Comparison of ENCODE assay signal across 2 cellular contexts in the genomic region with DNA sequence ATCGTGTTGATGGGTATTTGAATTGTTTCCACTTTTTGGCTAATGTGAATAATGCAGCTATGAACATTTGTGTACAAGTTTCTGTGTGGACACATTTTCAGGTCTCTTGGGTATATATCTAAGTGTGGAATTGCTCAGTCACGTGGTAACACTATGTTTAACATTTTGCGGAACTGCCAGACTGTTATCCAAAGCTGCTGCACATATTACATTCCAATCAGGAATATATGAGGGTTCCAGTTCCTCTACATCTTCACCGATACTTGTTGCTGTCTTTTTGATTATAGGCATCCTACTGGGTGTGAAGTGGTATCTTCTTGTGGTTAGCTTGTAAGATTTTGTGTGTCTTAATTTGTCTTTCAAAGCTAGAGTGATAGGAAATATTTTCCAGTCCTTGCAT.
TF ChIP-seq lines count a peak whose summit lies in the region.

No MANE protein-coding gene starts in this region.

TF ChIP-seq in A549, 52 proteins besides CTCF, POLR2A, EP300 and RAD21:
- TF ChIP-seq CBX2 (IDR thresholded peaks at IDR 0.05; ENCODE audit: borderline replicate concordance, low read depth) (no peak), RNF2 (IDR thresholded peaks at IDR 0.05; ENCODE audit: borderline replicate concordance, low read depth) (no peak), FOSL2 (IDR thresholded peaks at IDR 0.05) (no peak), FOSL2 (CRISPR knock-in tag; IDR thresholded peaks at IDR 0.05) (no peak), JUN (IDR thresholded peaks at IDR 0.05) (no peak), HEYL (CRISPR knock-in tag; IDR thresholded peaks at IDR 0.05) (no peak), GATA3 (IDR thresholded peaks at IDR 0.05; ENCODE audit: borderline replicate concordance) (no peak), NPAS2 (CRISPR knock-in tag; IDR thresholded peaks at IDR 0.05; ENCODE audit: borderline replicate concordance) (no peak)
- TF ChIP-seq, protein P1, sequence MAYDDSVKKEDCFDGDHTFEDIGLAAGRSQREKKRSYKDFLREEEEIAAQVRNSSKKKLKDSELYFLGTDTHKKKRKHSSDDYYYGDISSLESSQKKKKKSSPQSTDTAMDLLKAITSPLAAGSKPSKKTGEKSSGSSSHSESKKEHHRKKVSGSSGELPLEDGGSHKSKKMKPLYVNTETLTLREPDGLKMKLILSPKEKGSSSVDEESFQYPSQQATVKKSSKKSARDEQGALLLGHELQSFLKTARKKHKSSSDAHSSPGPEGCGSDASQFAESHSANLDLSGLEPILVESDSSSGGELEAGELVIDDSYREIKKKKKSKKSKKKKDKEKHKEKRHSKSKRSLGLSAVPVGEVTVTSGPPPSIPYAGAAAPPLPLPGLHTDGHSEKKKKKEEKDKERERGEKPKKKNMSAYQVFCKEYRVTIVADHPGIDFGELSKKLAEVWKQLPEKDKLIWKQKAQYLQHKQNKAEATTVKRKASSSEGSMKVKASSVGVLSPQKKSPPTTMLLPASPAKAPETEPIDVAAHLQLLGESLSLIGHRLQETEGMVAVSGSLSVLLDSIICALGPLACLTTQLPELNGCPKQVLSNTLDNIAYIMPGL (CRISPR knock-in tag; IDR thresholded peaks at IDR 0.05; ENCODE audit: borderline replicate concordance), result no peak

TF ChIP-seq in GM23338, 12 proteins besides CTCF, POLR2A, EP300 and RAD21:
- TF ChIP-seq NANOG (IDR thresholded peaks at IDR 0.05; ENCODE audit: borderline replicate concordance), result no peak
- no peak for TF ChIP-seq JUNB (IDR thresholded peaks at IDR 0.05; ENCODE audit: unreplicated experiment)
- TF ChIP-seq ZNF114 (CRISPR knock-in tag; IDR thresholded peaks at IDR 0.05), result no peak
- TF ChIP-seq, protein P2, sequence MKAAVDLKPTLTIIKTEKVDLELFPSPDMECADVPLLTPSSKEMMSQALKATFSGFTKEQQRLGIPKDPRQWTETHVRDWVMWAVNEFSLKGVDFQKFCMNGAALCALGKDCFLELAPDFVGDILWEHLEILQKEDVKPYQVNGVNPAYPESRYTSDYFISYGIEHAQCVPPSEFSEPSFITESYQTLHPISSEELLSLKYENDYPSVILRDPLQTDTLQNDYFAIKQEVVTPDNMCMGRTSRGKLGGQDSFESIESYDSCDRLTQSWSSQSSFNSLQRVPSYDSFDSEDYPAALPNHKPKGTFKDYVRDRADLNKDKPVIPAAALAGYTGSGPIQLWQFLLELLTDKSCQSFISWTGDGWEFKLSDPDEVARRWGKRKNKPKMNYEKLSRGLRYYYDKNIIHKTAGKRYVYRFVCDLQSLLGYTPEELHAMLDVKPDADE (IDR thresholded peaks at IDR 0.05), result no peak
- TF ChIP-seq EZH2phosphoT487 (IDR thresholded peaks at IDR 0.05; ENCODE audit: unreplicated experiment), result no peak
- TF ChIP-seq ZNF331 (CRISPR knock-in tag; IDR thresholded peaks at IDR 0.05; ENCODE audit: low read depth), result no peak
- TF ChIP-seq STAT1 (IDR thresholded peaks at IDR 0.05; ENCODE audit: unreplicated experiment), result no peak
- no peak for TF ChIP-seq CREB1 (CRISPR knock-in tag; IDR thresholded peaks at IDR 0.05; ENCODE audit: low read depth)
- no peak for TF ChIP-seq EZH2 (IDR thresholded peaks at IDR 0.05; ENCODE audit: low read depth, unreplicated experiment)
- TF ChIP-seq, protein P3, sequence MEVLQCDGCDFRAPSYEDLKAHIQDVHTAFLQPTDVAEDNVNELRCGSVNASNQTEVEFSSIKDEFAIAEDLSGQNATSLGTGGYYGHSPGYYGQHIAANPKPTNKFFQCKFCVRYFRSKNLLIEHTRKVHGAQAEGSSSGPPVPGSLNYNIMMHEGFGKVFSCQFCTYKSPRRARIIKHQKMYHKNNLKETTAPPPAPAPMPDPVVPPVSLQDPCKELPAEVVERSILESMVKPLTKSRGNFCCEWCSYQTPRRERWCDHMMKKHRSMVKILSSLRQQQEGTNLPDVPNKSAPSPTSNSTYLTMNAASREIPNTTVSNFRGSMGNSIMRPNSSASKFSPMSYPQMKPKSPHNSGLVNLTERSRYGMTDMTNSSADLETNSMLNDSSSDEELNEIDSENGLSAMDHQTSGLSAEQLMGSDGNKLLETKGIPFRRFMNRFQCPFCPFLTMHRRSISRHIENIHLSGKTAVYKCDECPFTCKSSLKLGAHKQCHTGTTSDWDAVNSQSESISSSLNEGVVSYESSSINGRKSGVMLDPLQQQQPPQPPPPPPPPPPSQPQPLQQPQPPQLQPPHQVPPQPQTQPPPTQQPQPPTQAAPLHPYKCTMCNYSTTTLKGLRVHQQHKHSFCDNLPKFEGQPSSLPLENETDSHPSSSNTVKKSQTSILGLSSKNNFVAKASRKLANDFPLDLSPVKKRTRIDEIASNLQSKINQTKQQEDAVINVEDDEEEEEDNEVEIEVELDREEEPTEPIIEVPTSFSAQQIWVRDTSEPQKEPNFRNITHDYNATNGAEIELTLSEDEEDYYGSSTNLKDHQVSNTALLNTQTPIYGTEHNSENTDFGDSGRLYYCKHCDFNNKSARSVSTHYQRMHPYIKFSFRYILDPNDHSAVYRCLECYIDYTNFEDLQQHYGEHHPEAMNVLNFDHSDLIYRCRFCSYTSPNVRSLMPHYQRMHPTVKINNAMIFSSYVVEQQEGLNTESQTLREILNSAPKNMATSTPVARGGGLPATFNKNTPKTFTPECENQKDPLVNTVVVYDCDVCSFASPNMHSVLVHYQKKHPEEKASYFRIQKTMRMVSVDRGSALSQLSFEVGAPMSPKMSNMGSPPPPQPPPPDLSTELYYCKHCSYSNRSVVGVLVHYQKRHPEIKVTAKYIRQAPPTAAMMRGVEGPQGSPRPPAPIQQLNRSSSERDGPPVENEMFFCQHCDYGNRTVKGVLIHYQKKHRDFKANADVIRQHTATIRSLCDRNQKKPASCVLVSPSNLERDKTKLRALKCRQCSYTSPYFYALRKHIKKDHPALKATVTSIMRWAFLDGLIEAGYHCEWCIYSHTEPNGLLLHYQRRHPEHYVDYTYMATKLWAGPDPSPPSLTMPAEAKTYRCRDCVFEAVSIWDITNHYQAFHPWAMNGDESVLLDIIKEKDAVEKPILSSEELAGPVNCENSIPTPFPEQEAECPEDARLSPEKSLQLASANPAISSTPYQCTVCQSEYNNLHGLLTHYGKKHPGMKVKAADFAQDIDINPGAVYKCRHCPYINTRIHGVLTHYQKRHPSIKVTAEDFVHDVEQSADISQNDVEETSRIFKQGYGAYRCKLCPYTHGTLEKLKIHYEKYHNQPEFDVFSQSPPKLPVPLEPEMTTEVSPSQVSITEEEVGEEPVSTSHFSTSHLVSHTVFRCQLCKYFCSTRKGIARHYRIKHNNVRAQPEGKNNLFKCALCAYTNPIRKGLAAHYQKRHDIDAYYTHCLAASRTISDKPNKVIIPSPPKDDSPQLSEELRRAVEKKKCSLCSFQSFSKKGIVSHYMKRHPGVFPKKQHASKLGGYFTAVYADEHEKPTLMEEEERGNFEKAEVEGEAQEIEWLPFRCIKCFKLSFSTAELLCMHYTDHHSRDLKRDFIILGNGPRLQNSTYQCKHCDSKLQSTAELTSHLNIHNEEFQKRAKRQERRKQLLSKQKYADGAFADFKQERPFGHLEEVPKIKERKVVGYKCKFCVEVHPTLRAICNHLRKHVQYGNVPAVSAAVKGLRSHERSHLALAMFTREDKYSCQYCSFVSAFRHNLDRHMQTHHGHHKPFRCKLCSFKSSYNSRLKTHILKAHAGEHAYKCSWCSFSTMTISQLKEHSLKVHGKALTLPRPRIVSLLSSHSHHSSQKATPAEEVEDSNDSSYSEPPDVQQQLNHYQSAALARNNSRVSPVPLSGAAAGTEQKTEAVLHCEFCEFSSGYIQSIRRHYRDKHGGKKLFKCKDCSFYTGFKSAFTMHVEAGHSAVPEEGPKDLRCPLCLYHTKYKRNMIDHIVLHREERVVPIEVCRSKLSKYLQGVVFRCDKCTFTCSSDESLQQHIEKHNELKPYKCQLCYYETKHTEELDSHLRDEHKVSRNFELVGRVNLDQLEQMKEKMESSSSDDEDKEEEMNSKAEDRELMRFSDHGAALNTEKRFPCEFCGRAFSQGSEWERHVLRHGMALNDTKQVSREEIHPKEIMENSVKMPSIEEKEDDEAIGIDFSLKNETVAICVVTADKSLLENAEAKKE (CRISPR knock-in tag; IDR thresholded peaks at IDR 0.05), result no peak
- TF ChIP-seq, protein P4, sequence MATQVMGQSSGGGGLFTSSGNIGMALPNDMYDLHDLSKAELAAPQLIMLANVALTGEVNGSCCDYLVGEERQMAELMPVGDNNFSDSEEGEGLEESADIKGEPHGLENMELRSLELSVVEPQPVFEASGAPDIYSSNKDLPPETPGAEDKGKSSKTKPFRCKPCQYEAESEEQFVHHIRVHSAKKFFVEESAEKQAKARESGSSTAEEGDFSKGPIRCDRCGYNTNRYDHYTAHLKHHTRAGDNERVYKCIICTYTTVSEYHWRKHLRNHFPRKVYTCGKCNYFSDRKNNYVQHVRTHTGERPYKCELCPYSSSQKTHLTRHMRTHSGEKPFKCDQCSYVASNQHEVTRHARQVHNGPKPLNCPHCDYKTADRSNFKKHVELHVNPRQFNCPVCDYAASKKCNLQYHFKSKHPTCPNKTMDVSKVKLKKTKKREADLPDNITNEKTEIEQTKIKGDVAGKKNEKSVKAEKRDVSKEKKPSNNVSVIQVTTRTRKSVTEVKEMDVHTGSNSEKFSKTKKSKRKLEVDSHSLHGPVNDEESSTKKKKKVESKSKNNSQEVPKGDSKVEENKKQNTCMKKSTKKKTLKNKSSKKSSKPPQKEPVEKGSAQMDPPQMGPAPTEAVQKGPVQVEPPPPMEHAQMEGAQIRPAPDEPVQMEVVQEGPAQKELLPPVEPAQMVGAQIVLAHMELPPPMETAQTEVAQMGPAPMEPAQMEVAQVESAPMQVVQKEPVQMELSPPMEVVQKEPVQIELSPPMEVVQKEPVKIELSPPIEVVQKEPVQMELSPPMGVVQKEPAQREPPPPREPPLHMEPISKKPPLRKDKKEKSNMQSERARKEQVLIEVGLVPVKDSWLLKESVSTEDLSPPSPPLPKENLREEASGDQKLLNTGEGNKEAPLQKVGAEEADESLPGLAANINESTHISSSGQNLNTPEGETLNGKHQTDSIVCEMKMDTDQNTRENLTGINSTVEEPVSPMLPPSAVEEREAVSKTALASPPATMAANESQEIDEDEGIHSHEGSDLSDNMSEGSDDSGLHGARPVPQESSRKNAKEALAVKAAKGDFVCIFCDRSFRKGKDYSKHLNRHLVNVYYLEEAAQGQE (IDR thresholded peaks at IDR 0.05; ENCODE audit: unreplicated experiment), result no peak
- TF ChIP-seq POLR2AphosphoS5 (IDR thresholded peaks at IDR 0.05; ENCODE audit: low read depth), result no peak
